8 cellular contexts compared by ENCODE assay signal in the genomic region with DNA sequence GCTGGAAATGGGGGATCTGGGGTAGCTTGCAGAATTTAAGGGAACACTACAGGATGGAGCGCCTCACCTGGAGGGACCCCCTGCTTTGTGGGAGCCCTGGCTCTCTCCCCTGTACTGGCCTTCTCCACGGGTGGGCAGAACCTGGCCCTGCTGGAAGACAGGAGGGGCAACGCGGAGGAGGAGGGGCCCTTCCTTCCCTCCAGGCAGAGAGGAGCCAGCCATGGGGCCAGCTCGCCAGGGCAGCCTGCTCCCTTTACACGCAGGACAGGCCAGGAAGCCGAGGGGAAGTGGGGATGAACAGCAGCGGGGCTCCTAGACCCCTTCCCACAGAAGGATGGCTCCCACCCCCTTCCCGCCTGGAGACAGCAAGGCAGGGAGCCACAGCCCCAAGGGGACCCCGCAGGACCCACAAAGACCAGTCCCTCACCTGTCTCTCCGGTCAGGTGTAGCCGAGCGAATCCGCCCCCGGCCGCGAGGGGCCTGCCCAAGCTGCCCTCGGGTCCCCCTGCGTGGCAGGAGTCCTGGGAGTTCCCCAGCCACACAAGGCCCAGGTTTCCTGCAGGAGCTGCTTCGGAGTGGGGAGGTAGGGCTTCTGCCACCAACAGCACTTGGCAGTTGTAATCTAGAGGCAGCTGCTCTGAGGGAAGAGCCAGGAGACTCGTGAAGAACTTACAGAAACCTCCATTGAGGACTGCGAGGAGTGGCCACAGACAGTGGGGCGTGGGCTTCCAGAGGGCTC. TPM values are rescaled to one million over a fixed set of nuclear protein-coding genes. Genes with fewer than 3 reads are reported as not detected.
DNase-seq lines count a peak whose midpoint lies in the region; ATAC-seq and TF ChIP-seq lines count a peak whose summit lies in the region.

No MANE protein-coding gene starts in this region.

- H3K27ac Mint-ChIP-seq in activated CD4-positive, alpha-beta T cell treated with anti-CD3 and anti-CD28 coated beads for 36 hours = no peak overlapping the region
- peak overlapping the region; percentile 20 for H3K27ac Mint-ChIP-seq in activated T-helper 17 cell treated with anti-CD3 and anti-CD28 coated beads, Interleukin-2, amount 50 U/mL, for 72 hours

- POLR2A ChIA-PET in activated CD4-positive, alpha-beta T cell treated with anti-CD3 and anti-CD28 coated beads for 36 hours (lab: Charles Lee) = interaction anchor here (1.2 kb wide), 1 partner anchor 275 kb away, joined by 3 read pairs; no protein-coding TSS in a partner anchor

- H3K9ac ChIP-seq in subcutaneous abdominal adipose tissue (ENCODE audit: low read length in 5 of 5) = peak overlapping the region in 2 of 5 donors; percentile 50 to 65

- no peaks in the 10 kb centered on the region for H3K9me3 ChIP-seq in subcutaneous abdominal adipose tissue (ENCODE audit: control insufficient read depth in 5 of 5, low read length in 5 of 5)

- intact Hi-C loops in activated CD4-positive, alpha-beta T cell treated with anti-CD3 and anti-CD28 coated beads for 36 hours (cut with DNase I, micrococcal nuclease) = loop anchor here in 1 of 2 experiments (2.0 to 5.0 kb wide), 4 partner anchors 67 to 778 kb away; a partner anchor contains a TSS

- H3K27ac ChIP-seq in layer of hippocampus (ENCODE audit: low read depth, low read length) = peak overlapping the region; percentile 84
- H3K27ac ChIP-seq in subcutaneous abdominal adipose tissue (ENCODE audit: low read depth, low read length) = peak overlapping the region; percentile 85

- H3K9me3 Mint-ChIP-seq in activated CD4-positive, alpha-beta T cell treated with anti-CD3 and anti-CD28 coated beads for 36 hours (ENCODE audit: low read depth) = peaks cover 1% of the 10 kb centered on the region
- H3K9me3 Mint-ChIP-seq in activated T-helper 17 cell treated with anti-CD3 and anti-CD28 coated beads, Interleukin-2, amount 50 U/mL, for 72 hours = no peaks in the 10 kb centered on the region

- H3K27me3 Mint-ChIP-seq in activated CD4-positive, alpha-beta T cell treated with anti-CD3 and anti-CD28 coated beads for 36 hours = no peaks in the 10 kb centered on the region
- no peaks in the 10 kb centered on the region for H3K27me3 Mint-ChIP-seq in activated T-helper 17 cell treated with anti-CD3 and anti-CD28 coated beads, Interleukin-2, amount 50 U/mL, for 72 hours

- CTCF ChIA-PET in activated CD4-positive, alpha-beta T cell treated with anti-CD3 and anti-CD28 coated beads for 36 hours (lab: Charles Lee) = interaction anchor here (1.2 kb wide), 1 partner anchor 12 kb away, joined by 3 read pairs; no protein-coding TSS in a partner anchor

- H3K4me1 Mint-ChIP-seq in activated CD4-positive, alpha-beta T cell treated with anti-CD3 and anti-CD28 coated beads for 36 hours = peaks cover 21% of the 10 kb centered on the region
- H3K4me1 Mint-ChIP-seq in activated T-helper 17 cell treated with anti-CD3 and anti-CD28 coated beads, Interleukin-2, amount 50 U/mL, for 72 hours = peaks cover under 1% of the 10 kb centered on the region

- H3K36me3 Mint-ChIP-seq in activated CD4-positive, alpha-beta T cell treated with anti-CD3 and anti-CD28 coated beads for 36 hours (ENCODE audit: low read depth) = peaks cover 13% of the 10 kb centered on the region
- peaks cover 8% of the 10 kb centered on the region for H3K36me3 Mint-ChIP-seq in activated T-helper 17 cell treated with anti-CD3 and anti-CD28 coated beads, Interleukin-2, amount 50 U/mL, for 72 hours (ENCODE audit: low read depth)

- no peaks in the 10 kb centered on the region for H3K36me3 ChIP-seq in subcutaneous abdominal adipose tissue (ENCODE audit: control insufficient read depth in 5 of 5, insufficient read depth in 5 of 5, low read length in 5 of 5)

- no peak for ATAC-seq in activated CD4-positive, alpha-beta T cell treated with anti-CD3 and anti-CD28 coated beads for 36 hours
- ATAC-seq in activated T-helper 17 cell treated with anti-CD3 and anti-CD28 coated beads, Interleukin-2, amount 50 U/mL, for 72 hours (replicated peaks) = no peak

- peak overlapping the region; percentile 57 for H3K4me3 Mint-ChIP-seq in activated CD4-positive, alpha-beta T cell treated with anti-CD3 and anti-CD28 coated beads for 36 hours
- H3K4me3 Mint-ChIP-seq in activated T-helper 17 cell treated with anti-CD3 and anti-CD28 coated beads, Interleukin-2, amount 50 U/mL, for 72 hours = peak overlapping the region; percentile 27

- TF ChIP-seq POLR2A in erythroblast (IDR thresholded peaks at IDR 0.05; ENCODE audit: low read length) = no peak

- H3K27me3 ChIP-seq in layer of hippocampus (ENCODE audit: control insufficient read depth, insufficient read depth, low read length) (no peaks in the 10 kb centered on the region), subcutaneous abdominal adipose tissue (ENCODE audit: control insufficient read depth in 5 of 5, insufficient read depth in 4 of 5, low read length in 5 of 5) (no peaks in the 10 kb centered on the region)

- H3K4me3 ChIP-seq in subcutaneous abdominal adipose tissue (ENCODE audit: low read depth in 1 of 5, low read length in 5 of 5) = no peak overlapping the region

- peak; percentile 15 for DNase-seq in activated CD4-positive, alpha-beta T cell treated with anti-CD3 and anti-CD28 coated beads for 36 hours
- no peak for DNase-seq in activated CD4-positive, alpha-beta T cell treated with anti-CD3 and anti-CD28 coated beads, Interleukin-2, amount 50 U/mL, for 1 hour
- DNase-seq in erythroblast (lab: John Stamatoyannopoulos, UW) (no peak), COLO668 (lab: John Stamatoyannopoulos, UW; ENCODE audit: unreplicated experiment) (no peak), middle frontal gyrus (ENCODE audit: extremely low spot score, low spot score) (no peak)

- peaks cover 2 to 41% (median 27%) of the 10 kb centered on the region in 5 donors for H3K4me1 ChIP-seq in subcutaneous abdominal adipose tissue (ENCODE audit: control insufficient read depth in 5 of 5, insufficient read depth in 5 of 5, low read length in 5 of 5)

RNA-seq across cellular contexts. Expression of a gene that starts 1.6 kb away (rescaled TPM):
- total RNA-seq in activated CD4-positive, alpha-beta T cell treated with anti-CD3 and anti-CD28 coated beads for 36 hours = 10 to 100 TPM; 46.1 to 50.0 TPM
- total RNA-seq in activated T-helper 17 cell treated with anti-CD3 and anti-CD28 coated beads, Interleukin-2, amount 50 U/mL, for 72 hours = 10 to 100 TPM; 41.4 to 82.2 TPM
